ENCODE assay signal across 35 cellular contexts in genomic region chr9:75651709-75652108, GRCh38.
"Had no signal": no experiment of that assay in that cellular context is flagged by ENCODE, and none has a peak within 500 bp of the region (broad histone marks: within the 10 kb centered on the region; RNA-seq: fewer than 3 reads in every experiment).

No MANE protein-coding gene starts in this region.

- FAIRE-seq: astrocyte, bronchial epithelial cell had no signal

- H3K36me3 ChIP-seq: adrenal gland, ascending aorta, brain microvascular endothelial cell, breast epithelium, cardiac muscle cell had no signal

- ATAC-seq: activated naive CD4-positive, alpha-beta T cell treated with anti-CD3 and anti-CD28 coated beads, Interleukin-2, amount 50 U/mL, for 72 hours; activated naive CD8-positive, alpha-beta T cell treated with anti-CD3 and anti-CD28 coated beads, Interleukin-2, amount 50 U/mL, for 24 hours; activated T-cell treated with anti-CD3 and anti-CD28 coated beads, Interleukin-2, amount 50 U/mL, for 4 hours; activated T-cell treated with anti-CD3 and anti-CD28 coated beads, Interleukin-2, amount 50 U/mL, for 72 hours; activated T-helper 17 cell treated with anti-CD3 and anti-CD28 coated beads, Interleukin-2, amount 50 U/mL, for 72 hours; body of pancreas had no signal

- H3K27ac ChIP-seq: adrenal gland, body of pancreas, brain microvascular endothelial cell, breast epithelium, cardiac muscle cell had no signal

- H3K9me3 ChIP-seq: adrenal gland, ascending aorta, body of pancreas had no signal

- DNase-seq: activated effector memory CD4-positive, alpha-beta T cell treated with anti-CD3 and anti-CD28 coated beads, Interleukin-2, amount 50 U/mL, for 16 hours; activated effector memory CD4-positive, alpha-beta T cell treated with Interleukin-2 at 50 U/mL for 16 hours; activated gamma-delta T cell; activated gamma-delta T cell treated with Interleukin-2 at 50 U/mL for 16 hours; activated naive CD4-positive, alpha-beta T cell; activated naive CD4-positive, alpha-beta T cell treated with anti-CD3 and anti-CD28 coated beads for 36 hours; activated naive CD4-positive, alpha-beta T cell treated with anti-CD3 and anti-CD28 coated beads, Interleukin-2, amount 10 ng/mL, durations not matched to agents 7 days and 5 days; activated naive CD4-positive, alpha-beta T cell treated with anti-CD3 and anti-CD28 coated beads, Interleukin-2, amount 50 U/mL, for 16 hours; activated naive CD4-positive, alpha-beta T cell treated with Interleukin-2 at 50 U/mL for 16 hours; activated naive CD8-positive, alpha-beta T cell treated with anti-CD3 and anti-CD28 coated beads for 36 hours; activated naive CD8-positive, alpha-beta T cell treated with anti-CD3 and anti-CD28 coated beads, Interleukin-2, amount 10 ng/mL, durations not matched to agents 7 days and 5 days; activated naive CD8-positive, alpha-beta T cell treated with anti-CD3 and anti-CD28 coated beads, Interleukin-2, amount 50 U/mL, for 24 hours; activated T-cell treated with anti-CD3 and anti-CD28 coated beads for 4 hours; activated T-cell treated with anti-CD3 and anti-CD28 coated beads, Interleukin-2, amount 50 U/mL, for 1 hour; activated T-cell treated with anti-CD3 and anti-CD28 coated beads, Interleukin-2, amount 50 U/mL, for 24 hours; activated T-cell treated with anti-CD3 and anti-CD28 coated beads, Interleukin-2, amount 50 U/mL, for 4 hours; activated T-cell treated with anti-CD3 and anti-CD28 coated beads, Interleukin-2, amount 50 U/mL, for 48 hours; activated T-cell treated with anti-CD3 and anti-CD28 coated beads, Interleukin-2, amount 50 U/mL, for 72 hours; adrenal gland; amniotic stem cell; amygdala; anterior cingulate cortex; aorta; body of pancreas; brain microvascular endothelial cell; caudate nucleus; central memory CD4-positive, alpha-beta T cell; cerebellar nuclear complex had no signal

- H3K27me3 ChIP-seq: adrenal gland, ascending aorta, body of pancreas, brain microvascular endothelial cell, breast epithelium, cardiac muscle cell had no signal

- H3K4me3 ChIP-seq: adrenal gland, ascending aorta, body of pancreas, breast epithelium, cardiac muscle cell had no signal

- H3K4me1 ChIP-seq: adrenal gland, body of pancreas, breast epithelium had no signal
